Comparison of ENCODE assay signal across 2 cellular contexts in the genomic region with DNA sequence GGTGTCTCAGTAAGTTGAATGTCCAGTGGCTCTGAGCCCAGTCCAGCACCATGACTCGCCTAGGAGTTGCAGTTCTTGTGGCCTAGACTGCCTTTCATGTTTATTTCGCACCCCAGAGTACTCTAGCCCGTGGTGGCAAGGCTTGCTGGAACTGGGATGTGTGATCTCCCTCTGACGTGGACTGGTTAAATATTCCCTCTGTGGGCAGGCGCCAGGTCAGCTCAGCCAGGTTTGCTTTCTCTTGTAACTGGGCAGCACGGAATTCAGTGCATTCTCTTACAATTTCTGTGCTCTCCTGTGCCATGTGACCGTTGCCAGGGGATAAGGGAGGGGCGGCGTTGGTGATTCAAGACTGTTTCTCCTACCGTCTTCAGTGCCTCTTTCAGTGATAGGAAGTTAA.
TF ChIP-seq lines count a peak whose summit lies in the region.

No MANE protein-coding gene starts in this region.

TF ChIP-seq in IMR-90, 13 proteins besides CTCF, POLR2A, EP300 and RAD21 (continued from another document):
- no peak for TF ChIP-seq BHLHE40 (IDR thresholded peaks at IDR 0.05; ENCODE audit: low read depth, low read length)
- no peak for TF ChIP-seq FOS (IDR thresholded peaks at IDR 0.05; ENCODE audit: low read depth, low read length)
- TF ChIP-seq MXI1 (IDR thresholded peaks at IDR 0.05; ENCODE audit: borderline replicate concordance, low read depth, low read length): no peak
- no peak for TF ChIP-seq NFE2L2 (IDR thresholded peaks at IDR 0.05; ENCODE audit: low read depth, low read length)
- TF ChIP-seq, protein P1, sequence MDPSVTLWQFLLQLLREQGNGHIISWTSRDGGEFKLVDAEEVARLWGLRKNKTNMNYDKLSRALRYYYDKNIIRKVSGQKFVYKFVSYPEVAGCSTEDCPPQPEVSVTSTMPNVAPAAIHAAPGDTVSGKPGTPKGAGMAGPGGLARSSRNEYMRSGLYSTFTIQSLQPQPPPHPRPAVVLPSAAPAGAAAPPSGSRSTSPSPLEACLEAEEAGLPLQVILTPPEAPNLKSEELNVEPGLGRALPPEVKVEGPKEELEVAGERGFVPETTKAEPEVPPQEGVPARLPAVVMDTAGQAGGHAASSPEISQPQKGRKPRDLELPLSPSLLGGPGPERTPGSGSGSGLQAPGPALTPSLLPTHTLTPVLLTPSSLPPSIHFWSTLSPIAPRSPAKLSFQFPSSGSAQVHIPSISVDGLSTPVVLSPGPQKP (IDR thresholded peaks at IDR 0.05; ENCODE audit: borderline replicate concordance, low read depth, low read length): no peak
- no peak for TF ChIP-seq MAFK (IDR thresholded peaks at IDR 0.05; ENCODE audit: low read depth, low read length)

TF ChIP-seq in SK-N-SH treated with all-trans-retinoic acid at 6 μM for 48 hours, 23 proteins besides CTCF, POLR2A, EP300 and RAD21 (continued from another document):
- TF ChIP-seq, protein P2, sequence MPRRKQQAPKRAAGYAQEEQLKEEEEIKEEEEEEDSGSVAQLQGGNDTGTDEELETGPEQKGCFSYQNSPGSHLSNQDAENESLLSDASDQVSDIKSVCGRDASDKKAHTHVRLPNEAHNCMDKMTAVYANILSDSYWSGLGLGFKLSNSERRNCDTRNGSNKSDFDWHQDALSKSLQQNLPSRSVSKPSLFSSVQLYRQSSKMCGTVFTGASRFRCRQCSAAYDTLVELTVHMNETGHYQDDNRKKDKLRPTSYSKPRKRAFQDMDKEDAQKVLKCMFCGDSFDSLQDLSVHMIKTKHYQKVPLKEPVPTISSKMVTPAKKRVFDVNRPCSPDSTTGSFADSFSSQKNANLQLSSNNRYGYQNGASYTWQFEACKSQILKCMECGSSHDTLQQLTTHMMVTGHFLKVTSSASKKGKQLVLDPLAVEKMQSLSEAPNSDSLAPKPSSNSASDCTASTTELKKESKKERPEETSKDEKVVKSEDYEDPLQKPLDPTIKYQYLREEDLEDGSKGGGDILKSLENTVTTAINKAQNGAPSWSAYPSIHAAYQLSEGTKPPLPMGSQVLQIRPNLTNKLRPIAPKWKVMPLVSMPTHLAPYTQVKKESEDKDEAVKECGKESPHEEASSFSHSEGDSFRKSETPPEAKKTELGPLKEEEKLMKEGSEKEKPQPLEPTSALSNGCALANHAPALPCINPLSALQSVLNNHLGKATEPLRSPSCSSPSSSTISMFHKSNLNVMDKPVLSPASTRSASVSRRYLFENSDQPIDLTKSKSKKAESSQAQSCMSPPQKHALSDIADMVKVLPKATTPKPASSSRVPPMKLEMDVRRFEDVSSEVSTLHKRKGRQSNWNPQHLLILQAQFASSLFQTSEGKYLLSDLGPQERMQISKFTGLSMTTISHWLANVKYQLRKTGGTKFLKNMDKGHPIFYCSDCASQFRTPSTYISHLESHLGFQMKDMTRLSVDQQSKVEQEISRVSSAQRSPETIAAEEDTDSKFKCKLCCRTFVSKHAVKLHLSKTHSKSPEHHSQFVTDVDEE (CRISPR knock-in tag; IDR thresholded peaks at IDR 0.05): no peak
- TF ChIP-seq PATZ1 (CRISPR knock-in tag; IDR thresholded peaks at IDR 0.05; ENCODE audit: borderline replicate concordance): no peak
- no peak for TF ChIP-seq ZC3H10 (CRISPR knock-in tag; IDR thresholded peaks at IDR 0.05)
- TF ChIP-seq, protein P3, sequence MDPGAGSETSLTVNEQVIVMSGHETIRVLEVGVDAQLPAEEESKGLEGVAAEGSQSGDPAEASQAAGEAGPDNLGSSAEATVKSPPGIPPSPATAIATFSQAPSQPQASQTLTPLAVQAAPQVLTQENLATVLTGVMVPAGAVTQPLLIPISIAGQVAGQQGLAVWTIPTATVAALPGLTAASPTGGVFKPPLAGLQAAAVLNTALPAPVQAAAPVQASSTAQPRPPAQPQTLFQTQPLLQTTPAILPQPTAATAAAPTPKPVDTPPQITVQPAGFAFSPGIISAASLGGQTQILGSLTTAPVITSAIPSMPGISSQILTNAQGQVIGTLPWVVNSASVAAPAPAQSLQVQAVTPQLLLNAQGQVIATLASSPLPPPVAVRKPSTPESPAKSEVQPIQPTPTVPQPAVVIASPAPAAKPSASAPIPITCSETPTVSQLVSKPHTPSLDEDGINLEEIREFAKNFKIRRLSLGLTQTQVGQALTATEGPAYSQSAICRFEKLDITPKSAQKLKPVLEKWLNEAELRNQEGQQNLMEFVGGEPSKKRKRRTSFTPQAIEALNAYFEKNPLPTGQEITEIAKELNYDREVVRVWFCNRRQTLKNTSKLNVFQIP (CRISPR knock-in tag; IDR thresholded peaks at IDR 0.05; ENCODE audit: borderline replicate concordance, low read depth): no peak
- TF ChIP-seq ZNF565 (CRISPR knock-in tag; conservative IDR thresholded peaks at IDR 0.05; ENCODE audit: low read depth): no peak
- no peak for TF ChIP-seq CSDC2 (CRISPR knock-in tag; IDR thresholded peaks at IDR 0.05)
- TF ChIP-seq PPARA (CRISPR knock-in tag; IDR thresholded peaks at IDR 0.05; ENCODE audit: borderline replicate concordance): no peak
- no peak for TF ChIP-seq ESRRG (CRISPR knock-in tag; IDR thresholded peaks at IDR 0.05)
- no peak for TF ChIP-seq ZFP30 (CRISPR knock-in tag; IDR thresholded peaks at IDR 0.05)
- no peak for TF ChIP-seq OSR1 (CRISPR knock-in tag; IDR thresholded peaks at IDR 0.05)
- TF ChIP-seq BACH2 (CRISPR knock-in tag; IDR thresholded peaks at IDR 0.05; ENCODE audit: borderline replicate concordance): no peak
- TF ChIP-seq, protein P4, sequence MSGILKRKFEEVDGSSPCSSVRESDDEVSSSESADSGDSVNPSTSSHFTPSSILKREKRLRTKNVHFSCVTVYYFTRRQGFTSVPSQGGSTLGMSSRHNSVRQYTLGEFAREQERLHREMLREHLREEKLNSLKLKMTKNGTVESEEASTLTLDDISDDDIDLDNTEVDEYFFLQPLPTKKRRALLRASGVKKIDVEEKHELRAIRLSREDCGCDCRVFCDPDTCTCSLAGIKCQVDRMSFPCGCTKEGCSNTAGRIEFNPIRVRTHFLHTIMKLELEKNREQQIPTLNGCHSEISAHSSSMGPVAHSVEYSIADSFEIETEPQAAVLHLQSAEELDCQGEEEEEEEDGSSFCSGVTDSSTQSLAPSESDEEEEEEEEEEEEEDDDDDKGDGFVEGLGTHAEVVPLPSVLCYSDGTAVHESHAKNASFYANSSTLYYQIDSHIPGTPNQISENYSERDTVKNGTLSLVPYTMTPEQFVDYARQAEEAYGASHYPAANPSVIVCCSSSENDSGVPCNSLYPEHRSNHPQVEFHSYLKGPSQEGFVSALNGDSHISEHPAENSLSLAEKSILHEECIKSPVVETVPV (CRISPR knock-in tag; IDR thresholded peaks at IDR 0.05): no peak
- no peak for TF ChIP-seq TCF4 (CRISPR knock-in tag; IDR thresholded peaks at IDR 0.05; ENCODE audit: borderline replicate concordance)
- no peak for TF ChIP-seq ZNF70 (CRISPR knock-in tag; IDR thresholded peaks at IDR 0.05)
- TF ChIP-seq ISL1 (CRISPR knock-in tag; IDR thresholded peaks at IDR 0.05): no peak
